ENCODE assay signal across 32 cellular contexts in the genomic region with DNA sequence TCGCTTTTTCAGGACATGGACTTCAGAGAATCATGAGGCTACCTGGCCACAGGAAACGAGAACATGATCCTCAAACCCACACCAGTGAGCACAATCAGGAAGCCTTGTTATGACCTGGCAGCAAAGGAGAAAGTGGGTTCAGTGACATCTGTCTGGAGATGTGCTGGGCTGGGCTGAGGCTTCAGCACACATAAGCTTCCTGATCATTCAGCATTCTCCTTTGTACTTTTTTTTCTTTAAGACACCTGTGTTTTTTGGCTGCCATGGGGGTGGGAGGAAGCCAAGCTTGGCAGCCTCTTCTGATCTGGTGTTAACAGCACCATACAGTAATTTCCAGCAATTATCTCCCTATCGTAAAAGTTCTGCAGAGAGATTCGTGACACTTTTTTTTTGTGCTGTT. TPM values are rescaled to one million over a fixed set of nuclear protein-coding genes. Genes with fewer than 3 reads are reported as not detected.
DNase-seq lines count a peak whose midpoint lies in the region; ATAC-seq lines count a peak whose summit lies in the region.
"Had no signal": no experiment of that assay in that cellular context is flagged by ENCODE, and none has a peak within 500 bp of the region (broad histone marks: within the 10 kb centered on the region; RNA-seq: fewer than 3 reads in every experiment).

No MANE protein-coding gene starts in this region.

- no peaks in the 10 kb centered on the region for H3K79me2 ChIP-seq in Karpas-422 (ENCODE audit: low read length)

- no peaks in the 10 kb centered on the region for H3K36me3 ChIP-seq in Karpas-422 (ENCODE audit: insufficient read depth, low read length)
- H3K36me3 ChIP-seq: breast epithelium, esophagus squamous epithelium, uterus had no signal

- intact Hi-C loops in activated CD4-positive, alpha-beta memory T cell treated with anti-CD3 and anti-CD28 coated beads for 36 hours (cut with micrococcal nuclease), result no loop called here

- CTCF ChIA-PET in activated CD4-positive, alpha-beta memory T cell treated with anti-CD3 and anti-CD28 coated beads for 36 hours (lab: Charles Lee), result interaction anchor here (1.1 to 3.8 kb wide), 4 partner anchors 11 to 126 kb away, joined by 3 to 14 read pairs (median 5); no protein-coding TSS in a partner anchor
- CTCF ChIA-PET in activated CD4-positive, alpha-beta memory T cell treated with anti-CD3 and anti-CD28 coated beads, Interleukin-2, amount 10 ng/mL, durations not matched to agents 7 days and 5 days (lab: Charles Lee), result interaction anchor here (0.9 kb wide), 1 partner anchor 16 kb away, joined by 5 read pairs; no protein-coding TSS in a partner anchor

- ATAC-seq in T-helper 17 cell, result no peak
- peak; percentile 57 to 76 for ATAC-seq in naive thymus-derived CD8-positive, alpha-beta T cell
- ATAC-seq: activated CD8-positive, alpha-beta T cell treated with anti-CD3 and anti-CD28 coated beads, Interleukin-2, amount 10 ng/mL, durations not matched to agents 7 days and 5 days; HepG2; left cardiac atrium; SK-N-SH treated with all-trans-retinoic acid at 6 μM for 48 hours had no signal

- H4K20me1 ChIP-seq in Karpas-422 (ENCODE audit: insufficient read depth, low read depth, low read length), result no peaks in the 10 kb centered on the region

- H3K4me1 ChIP-seq in Karpas-422 (ENCODE audit: low read length), result peaks cover 5% of the 10 kb centered on the region; the same call in 1 of the 2 replicates
- H3K4me1 ChIP-seq: breast epithelium, uterus had no signal

- H3K4me2 ChIP-seq in Karpas-422 (ENCODE audit: low read depth, low read length, poor library complexity, severe bottlenecking), result no peak overlapping the region
- H3K4me2 ChIP-seq: smooth muscle cell had no signal

- H3K4me1 Mint-ChIP-seq in activated CD4-positive, alpha-beta memory T cell treated with anti-CD3 and anti-CD28 coated beads for 36 hours (ENCODE audit: low read depth), result peaks cover 24% of the 10 kb centered on the region
- H3K4me1 Mint-ChIP-seq in activated CD4-positive, alpha-beta memory T cell treated with anti-CD3 and anti-CD28 coated beads, Interleukin-2, amount 10 ng/mL, durations not matched to agents 7 days and 5 days, result peaks cover 12% of the 10 kb centered on the region
- peaks cover 23% of the 10 kb centered on the region for H3K4me1 Mint-ChIP-seq in T-helper 17 cell
- peaks cover 11 to 38% (median 34%) of the 10 kb centered on the region in 4 donors for H3K4me1 Mint-ChIP-seq in naive thymus-derived CD8-positive, alpha-beta T cell
- H3K4me1 Mint-ChIP-seq: activated B cell treated with CpG ODN at 0.5 μM for 24 hours, B cell had no signal

- H2AFZ ChIP-seq in Karpas-422 (ENCODE audit: low read length), result no peak overlapping the region

- H3K36me3 Mint-ChIP-seq in activated CD4-positive, alpha-beta memory T cell treated with anti-CD3 and anti-CD28 coated beads for 36 hours, result peaks cover 2% of the 10 kb centered on the region
- peaks cover 3% of the 10 kb centered on the region for H3K36me3 Mint-ChIP-seq in activated CD4-positive, alpha-beta memory T cell treated with anti-CD3 and anti-CD28 coated beads, Interleukin-2, amount 10 ng/mL, durations not matched to agents 7 days and 5 days (ENCODE audit: low read depth)
- H3K36me3 Mint-ChIP-seq in T-helper 17 cell (ENCODE audit: low read depth), result no peaks in the 10 kb centered on the region
- no peaks in the 10 kb centered on the region for H3K36me3 Mint-ChIP-seq in naive thymus-derived CD8-positive, alpha-beta T cell

- H3K4me3 ChIP-seq in Karpas-422 (ENCODE audit: low read length), result no peak overlapping the region
- H3K4me3 ChIP-seq: breast epithelium, esophagus squamous epithelium, smooth muscle cell, uterus had no signal

- no peaks in the 10 kb centered on the region for H3K27me3 Mint-ChIP-seq in activated CD4-positive, alpha-beta memory T cell treated with anti-CD3 and anti-CD28 coated beads for 36 hours
- no peaks in the 10 kb centered on the region for H3K27me3 Mint-ChIP-seq in activated CD4-positive, alpha-beta memory T cell treated with anti-CD3 and anti-CD28 coated beads, Interleukin-2, amount 10 ng/mL, durations not matched to agents 7 days and 5 days
- no peaks in the 10 kb centered on the region for H3K27me3 Mint-ChIP-seq in T-helper 17 cell
- no peaks in the 10 kb centered on the region for H3K27me3 Mint-ChIP-seq in naive thymus-derived CD8-positive, alpha-beta T cell
- H3K27me3 Mint-ChIP-seq: activated B cell treated with CpG ODN at 0.5 μM for 24 hours, naive B cell had no signal

- no peaks in the 10 kb centered on the region for H3K9me2 ChIP-seq in Karpas-422 (replicated peaks; ENCODE audit: insufficient read depth, low read length)

- no peak overlapping the region for H3K27ac ChIP-seq in Karpas-422 (ENCODE audit: low read length)
- H3K27ac ChIP-seq: esophagus squamous epithelium, RWPE1 had no signal

- 0 out of 2 replicates have a peak, but pooled peaks cover 9% of the 10 kb centered on the region for H3K9me3 ChIP-seq in Karpas-422 (ENCODE audit: low read length)
- no peaks in the 10 kb centered on the region for H3K9me3 ChIP-seq in T-helper 17 cell (ENCODE audit: control insufficient read depth, low read length, poor library complexity, severe bottlenecking)

- DNase-seq in activated CD4-positive, alpha-beta memory T cell treated with anti-CD3 and anti-CD28 coated beads for 36 hours, result peak; percentile 15
- DNase-seq in activated CD4-positive, alpha-beta memory T cell treated with anti-CD3 and anti-CD28 coated beads, Interleukin-2, amount 10 ng/mL, durations not matched to agents 7 days and 5 days, result no peak
- DNase-seq in Karpas-422, result peak; percentile 27
- DNase-seq in T-helper 17 cell, result no peak
- DNase-seq in naive thymus-derived CD8-positive, alpha-beta T cell, result peak in 5 of 10 donors; percentile 8 to 42 (median 24)
- no peak for DNase-seq in NCI-H748 (lab: John Stamatoyannopoulos, UW; ENCODE audit: unreplicated experiment)
- DNase-seq in NCI-H1092 treated with DMSO at 0.1 percent for 48 hours (lab: John Stamatoyannopoulos, UW), result no peak
- no peak for DNase-seq in HCEC 1CT
- DNase-seq: activated B cell treated with CpG ODN at 0.5 μM for 24 hours; activated CD8-positive, alpha-beta T cell treated with anti-CD3 and anti-CD28 coated beads, Interleukin-2, amount 10 ng/mL, durations not matched to agents 7 days and 5 days; activated gamma-delta T cell treated with Interleukin-2 at 50 U/mL for 16 hours; activated T-cell treated with anti-CD3 and anti-CD28 coated beads for 4 hours; amniotic stem cell; Calu3; EL; endodermal cell; esophagus squamous epithelium; left cardiac atrium; mesendoderm; naive B cell; NCI-H1417; NCI-H524 treated with DMSO at 0.1 percent for 48 hours; retina; stimulated activated CD4-positive, alpha-beta T cell treated with anti-CD3 and anti-CD28 coated beads, Interleukin-2, amount 100 ng/mL, for 24 hours; T-helper 9 cell; uterus had no signal

- H3K4me3 Mint-ChIP-seq in activated CD4-positive, alpha-beta memory T cell treated with anti-CD3 and anti-CD28 coated beads for 36 hours, result no peak overlapping the region
- no peak overlapping the region for H3K4me3 Mint-ChIP-seq in activated CD4-positive, alpha-beta memory T cell treated with anti-CD3 and anti-CD28 coated beads, Interleukin-2, amount 10 ng/mL, durations not matched to agents 7 days and 5 days
- no peak overlapping the region for H3K4me3 Mint-ChIP-seq in T-helper 17 cell
- peak overlapping the region in 2 of 10 donors; percentile 16 to 30 for H3K4me3 Mint-ChIP-seq in naive thymus-derived CD8-positive, alpha-beta T cell
- H3K4me3 Mint-ChIP-seq: activated B cell treated with CpG ODN at 0.5 μM for 24 hours; activated CD8-positive, alpha-beta T cell treated with anti-CD3 and anti-CD28 coated beads, Interleukin-2, amount 10 ng/mL, durations not matched to agents 7 days and 5 days; B cell; endodermal cell; naive B cell had no signal

- POLR2A ChIA-PET in activated CD4-positive, alpha-beta memory T cell treated with anti-CD3 and anti-CD28 coated beads for 36 hours (lab: Charles Lee), result no interaction called here
- POLR2A ChIA-PET in activated CD4-positive, alpha-beta memory T cell treated with anti-CD3 and anti-CD28 coated beads, Interleukin-2, amount 10 ng/mL, durations not matched to agents 7 days and 5 days (lab: Charles Lee), result interaction anchor here (0.5 to 1.0 kb wide), 2 partner anchors 107 to 154 kb away, joined by 3 to 4 read pairs; no protein-coding TSS in a partner anchor
- POLR2A ChIA-PET in naive thymus-derived CD8-positive, alpha-beta T cell (lab: Charles Lee), result interaction anchor here (0.5 to 2.7 kb wide), 5 partner anchors 11 to 174 kb away, joined by 4 to 12 read pairs (median 6); no protein-coding TSS in a partner anchor

- H3K27me3 ChIP-seq in Karpas-422 (ENCODE audit: low read length), result peaks cover 6% of the 10 kb centered on the region; the same call in 1 of the 2 replicates
- H3K27me3 ChIP-seq: breast epithelium, esophagus squamous epithelium, uterus had no signal

- no peak overlapping the region for H3K27ac Mint-ChIP-seq in activated CD4-positive, alpha-beta memory T cell treated with anti-CD3 and anti-CD28 coated beads for 36 hours
- H3K27ac Mint-ChIP-seq in activated CD4-positive, alpha-beta memory T cell treated with anti-CD3 and anti-CD28 coated beads, Interleukin-2, amount 10 ng/mL, durations not matched to agents 7 days and 5 days, result no peak overlapping the region
- peak overlapping the region; percentile 75 for H3K27ac Mint-ChIP-seq in T-helper 17 cell
- peak overlapping the region in 8 of 10 donors; percentile 3 to 89 (median 55) for H3K27ac Mint-ChIP-seq in naive thymus-derived CD8-positive, alpha-beta T cell
- H3K27ac Mint-ChIP-seq: activated B cell treated with CpG ODN at 0.5 μM for 24 hours; activated CD8-positive, alpha-beta T cell treated with anti-CD3 and anti-CD28 coated beads, Interleukin-2, amount 10 ng/mL, durations not matched to agents 7 days and 5 days; B cell; endodermal cell; naive B cell had no signal

- no peak overlapping the region for H3K9ac ChIP-seq in Karpas-422 (ENCODE audit: low read length)

- peaks cover 15% of the 10 kb centered on the region for H3K9me3 Mint-ChIP-seq in activated CD4-positive, alpha-beta memory T cell treated with anti-CD3 and anti-CD28 coated beads for 36 hours
- peaks cover 8% of the 10 kb centered on the region for H3K9me3 Mint-ChIP-seq in activated CD4-positive, alpha-beta memory T cell treated with anti-CD3 and anti-CD28 coated beads, Interleukin-2, amount 10 ng/mL, durations not matched to agents 7 days and 5 days
- H3K9me3 Mint-ChIP-seq in naive thymus-derived CD8-positive, alpha-beta T cell, result peaks cover 0 to 7% (median 0%) of the 10 kb centered on the region in 9 donors

RNA-seq across cellular contexts. Expression of a gene that starts 38.9 kb away (rescaled TPM):
- total RNA-seq in activated CD4-positive, alpha-beta memory T cell treated with anti-CD3 and anti-CD28 coated beads for 36 hours, result 10 to 100 TPM; 40.6 to 40.7 TPM
- total RNA-seq in activated CD4-positive, alpha-beta memory T cell treated with anti-CD3 and anti-CD28 coated beads, Interleukin-2, amount 10 ng/mL, durations not matched to agents 7 days and 5 days, result 10 to 100 TPM; 81.3 to 83.7 TPM
- total RNA-seq in Karpas-422 (2014; rRNA removed; shearing (Covaris generic); ENCODE audit: low replicate concordance), result 21.5 and 27.4 TPM in 2 replicates
- total RNA-seq in T-helper 17 cell, result 100 to 1,000 TPM; 114 to 116 TPM
- 100 to 1,000 TPM; 172 to 177 TPM for total RNA-seq in naive thymus-derived CD8-positive, alpha-beta T cell
- polyA plus RNA-seq in naive thymus-derived CD8-positive, alpha-beta T cell, result 1 to 10 TPM; 5.5 to 7.8 (median 5.7) TPM

Comparison
In these comparisons a context has a peak if more than half of its experiments do, and no peak if none do; other contexts are left out.
1. DNase-seq: peak in activated CD4-positive, alpha-beta memory T cell treated with anti-CD3 and anti-CD28 coated beads for 36 hours (single experiment) and Karpas-422 (single experiment); none in activated CD4-positive, alpha-beta memory T cell treated with anti-CD3 and anti-CD28 coated beads, Interleukin-2, amount 10 ng/mL, durations not matched to agents 7 days and 5 days (single experiment), T-helper 17 cell (0 of 3), NCI-H748 (single experiment), NCI-H1092 treated with DMSO at 0.1 percent for 48 hours (single experiment) and HCEC 1CT (single experiment).
2. H3K27ac Mint-ChIP-seq: peak in T-helper 17 cell (single experiment) and naive thymus-derived CD8-positive, alpha-beta T cell (8 of 10); none in activated CD4-positive, alpha-beta memory T cell treated with anti-CD3 and anti-CD28 coated beads for 36 hours (single experiment) and activated CD4-positive, alpha-beta memory T cell treated with anti-CD3 and anti-CD28 coated beads, Interleukin-2, amount 10 ng/mL, durations not matched to agents 7 days and 5 days (single experiment).